ENCODE assay signal across 1 cellular context in the genomic region with DNA sequence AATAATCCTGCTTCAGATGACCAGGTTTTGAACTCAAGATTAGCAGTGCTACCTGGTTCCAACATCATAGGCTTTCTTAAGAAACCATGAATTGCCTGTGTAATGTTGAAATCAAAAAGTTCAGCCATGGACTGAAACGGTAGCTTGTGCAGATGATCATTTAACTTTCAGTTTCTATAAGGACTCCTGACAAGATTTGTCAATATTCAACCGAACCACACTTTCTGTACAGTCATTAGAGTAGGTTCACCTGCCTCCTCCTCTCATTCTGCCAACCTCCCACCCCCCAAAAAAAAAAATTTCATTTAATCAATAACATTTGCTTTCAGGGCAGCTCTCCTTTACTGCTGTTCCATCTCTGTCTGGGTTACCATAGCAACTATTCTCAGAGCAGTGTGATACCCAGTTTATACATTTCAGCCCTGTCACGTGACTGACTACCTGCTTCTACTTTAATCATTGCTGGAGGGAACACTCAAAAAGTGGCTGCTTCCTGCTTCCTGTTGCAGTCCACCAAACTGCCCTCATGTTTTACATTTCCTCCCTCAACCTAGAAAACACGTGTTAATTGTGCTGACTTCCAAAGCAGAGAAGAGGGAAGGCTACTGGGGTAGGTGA.
TF ChIP-seq lines count a peak whose summit lies in the region.

No MANE protein-coding gene starts in this region.

TF ChIP-seq in neural cell, 6 proteins besides CTCF, POLR2A, EP300 and RAD21 (continued from another document):
- TF ChIP-seq, protein P1, sequence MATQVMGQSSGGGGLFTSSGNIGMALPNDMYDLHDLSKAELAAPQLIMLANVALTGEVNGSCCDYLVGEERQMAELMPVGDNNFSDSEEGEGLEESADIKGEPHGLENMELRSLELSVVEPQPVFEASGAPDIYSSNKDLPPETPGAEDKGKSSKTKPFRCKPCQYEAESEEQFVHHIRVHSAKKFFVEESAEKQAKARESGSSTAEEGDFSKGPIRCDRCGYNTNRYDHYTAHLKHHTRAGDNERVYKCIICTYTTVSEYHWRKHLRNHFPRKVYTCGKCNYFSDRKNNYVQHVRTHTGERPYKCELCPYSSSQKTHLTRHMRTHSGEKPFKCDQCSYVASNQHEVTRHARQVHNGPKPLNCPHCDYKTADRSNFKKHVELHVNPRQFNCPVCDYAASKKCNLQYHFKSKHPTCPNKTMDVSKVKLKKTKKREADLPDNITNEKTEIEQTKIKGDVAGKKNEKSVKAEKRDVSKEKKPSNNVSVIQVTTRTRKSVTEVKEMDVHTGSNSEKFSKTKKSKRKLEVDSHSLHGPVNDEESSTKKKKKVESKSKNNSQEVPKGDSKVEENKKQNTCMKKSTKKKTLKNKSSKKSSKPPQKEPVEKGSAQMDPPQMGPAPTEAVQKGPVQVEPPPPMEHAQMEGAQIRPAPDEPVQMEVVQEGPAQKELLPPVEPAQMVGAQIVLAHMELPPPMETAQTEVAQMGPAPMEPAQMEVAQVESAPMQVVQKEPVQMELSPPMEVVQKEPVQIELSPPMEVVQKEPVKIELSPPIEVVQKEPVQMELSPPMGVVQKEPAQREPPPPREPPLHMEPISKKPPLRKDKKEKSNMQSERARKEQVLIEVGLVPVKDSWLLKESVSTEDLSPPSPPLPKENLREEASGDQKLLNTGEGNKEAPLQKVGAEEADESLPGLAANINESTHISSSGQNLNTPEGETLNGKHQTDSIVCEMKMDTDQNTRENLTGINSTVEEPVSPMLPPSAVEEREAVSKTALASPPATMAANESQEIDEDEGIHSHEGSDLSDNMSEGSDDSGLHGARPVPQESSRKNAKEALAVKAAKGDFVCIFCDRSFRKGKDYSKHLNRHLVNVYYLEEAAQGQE (IDR thresholded peaks at IDR 0.05; ENCODE audit: borderline replicate concordance), result no peak
- no peak for TF ChIP-seq POLR2AphosphoS5 (IDR thresholded peaks at IDR 0.05)
- no peak for TF ChIP-seq TAF1 (IDR thresholded peaks at IDR 0.05; ENCODE audit: low read depth)
- TF ChIP-seq SMC3 (conservative IDR thresholded peaks at IDR 0.05; ENCODE audit: poor library complexity), result no peak
- no peak for TF ChIP-seq MXI1 (conservative IDR thresholded peaks at IDR 0.05; ENCODE audit: poor library complexity, severe bottlenecking)
